8 cellular contexts compared by ENCODE assay signal in the genomic region with DNA sequence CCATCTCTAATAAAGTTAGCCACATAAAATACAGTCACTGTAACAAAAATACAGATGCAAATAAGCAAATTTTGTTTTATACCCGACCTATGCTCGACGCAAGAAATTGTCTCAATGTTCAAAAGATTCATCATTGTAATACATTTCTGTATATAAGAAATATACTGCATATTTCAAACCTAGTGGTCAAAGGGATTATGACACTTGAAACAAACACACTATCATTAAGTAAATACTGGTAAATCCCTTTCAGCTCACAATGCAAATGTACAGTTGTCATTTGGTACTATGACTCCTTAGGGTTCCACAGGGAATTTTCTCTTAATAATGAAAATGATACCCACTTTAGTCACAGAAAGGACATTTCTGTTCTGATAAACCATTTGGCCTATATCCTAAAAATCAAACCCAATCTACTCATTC. TPM values are rescaled to one million over a fixed set of nuclear protein-coding genes. Genes with fewer than 3 reads are reported as not detected.
DNase-seq lines count a peak whose midpoint lies in the region; ATAC-seq and TF ChIP-seq lines count a peak whose summit lies in the region.

No MANE protein-coding gene starts in this region.

- H3K4me3 ChIP-seq in AG04450 (ENCODE audit: low read depth, low read length) (no peak overlapping the region), GM12865 (ENCODE audit: low read depth, low read length) (peak overlapping the region; percentile 97), epithelial cell of esophagus (ENCODE audit: low read length) (peak overlapping the region; percentile 94)

- TF ChIP-seq CTCF in AG04450 (IDR thresholded peaks at IDR 0.05; ENCODE audit: low read depth, low read length) (peak; percentile 51), GM12865 (IDR thresholded peaks at IDR 0.05; ENCODE audit: insufficient read depth, low read depth, low read length, missing control alignments) (peak; percentile 25), epithelial cell of esophagus (IDR thresholded peaks at IDR 0.05; ENCODE audit: insufficient read depth, low read depth, low read length, missing control alignments) (peak; percentile 31)

- H3K27me3 ChIP-seq in AG04450 (ENCODE audit: control insufficient read depth, insufficient read depth, low read length) = no peaks in the 10 kb centered on the region

- H3K9me3 ChIP-seq in AG04450 (ENCODE audit: control insufficient read depth, insufficient read depth, low read length) = no peaks in the 10 kb centered on the region; the same call in 1 of the 2 replicates

- DNase-seq in AG04450 (ENCODE audit: low read depth, low spot score) (no peak), GM12865 (ENCODE audit: low read depth) (peak; percentile 61), RPMI8226 (peak; percentile 25), epithelial cell of esophagus (ENCODE audit: low read depth) (peak; percentile 60), retina (peak; percentile 4), GM19240 (ENCODE audit: insufficient read length, low spot score) (no peak), anterior cingulate cortex (lab: John Stamatoyannopoulos, UW) (no peak)

- POLR2A ChIA-PET in AG04450 (lab: Yijun Ruan, JAX) = no interaction called here

- no peak for ATAC-seq in GM21526 (IDR thresholded peaks at IDR 0.05; ENCODE audit: low FRiP score, unreplicated experiment)

- CTCF ChIA-PET in AG04450 (lab: Charles Lee) = interaction anchor here (0.6 to 3.3 kb wide), 8 partner anchors 9 to 246 kb away, joined by 3 to 9 read pairs (median 4); no protein-coding TSS in a partner anchor

- H3K27ac ChIP-seq in AG04450 (ENCODE audit: low read depth, low read length) = no peak overlapping the region

RNA-seq across cellular contexts. Expression of gene HIVEP2, which starts 2.2 kb away (rescaled TPM):
- 4.9 and 6.9 TPM in 2 replicates for polyA plus RNA-seq in AG04450 (2011; rRNA removed)
- 13.7 and 14.5 TPM in 2 replicates for polyA minus RNA-seq in AG04450 (2011; rRNA and poly(A)+ RNA removed)

Comparison
In these comparisons a context has a peak if more than half of its experiments do, and no peak if none do; other contexts are left out.
1. DNase-seq: peak in GM12865 (single experiment), RPMI8226 (single experiment), epithelial cell of esophagus (single experiment) and retina (single experiment); none in AG04450 (single experiment), GM19240 (single experiment) and anterior cingulate cortex (0 of 58).
2. Peak in every context shown above with its lines, with median percentiles within 50 percentile points of each other: CTCF ChIP-seq.